14 cellular contexts compared by ENCODE assay signal in genomic region chr3:157098823-157099185, GRCh38.
DNase-seq lines count a peak whose midpoint lies in the region; ATAC-seq and TF ChIP-seq lines count a peak whose summit lies in the region.
"Had no signal": no experiment of that assay in that cellular context is flagged by ENCODE, and none has a peak within 500 bp of the region (broad histone marks: within the 10 kb centered on the region; RNA-seq: fewer than 3 reads in every experiment).

No MANE protein-coding gene starts in this region.

- H3K36me3 ChIP-seq in fibroblast of lung (ENCODE audit: control insufficient read depth, insufficient read depth, low read length) (no peaks in the 10 kb centered on the region), sigmoid colon (no peaks in the 10 kb centered on the region)
- H3K36me3 ChIP-seq: thyroid gland had no signal

- peaks cover 6% of the 10 kb centered on the region for H3K4me1 ChIP-seq in fibroblast of lung (ENCODE audit: control insufficient read depth, extremely low read depth, insufficient read depth, low read length)
- peaks cover 0 to 41% (median 30%) of the 10 kb centered on the region in 4 donors for H3K4me1 ChIP-seq in sigmoid colon
- H3K4me1 ChIP-seq: thyroid gland had no signal

- H3K9me3 ChIP-seq in fibroblast of lung (ENCODE audit: control insufficient read depth, insufficient read depth, low read depth, low read length) (no peaks in the 10 kb centered on the region), sigmoid colon (no peaks in the 10 kb centered on the region)
- H3K9me3 ChIP-seq: thyroid gland had no signal

- intact Hi-C loops in sigmoid colon (cut with DNase I), result no loop called here

- H3K36me3 Mint-ChIP-seq in T-helper 1 cell treated with Interleukin-12 subunit alpha and Interleukin-12 subunit beta and Interleukin-4 antibody, amounts not matched to agents 30 μg/mL and 1 μg/mL, for 36 hours (ENCODE audit: low read depth), result peaks cover 5% of the 10 kb centered on the region
- H3K36me3 Mint-ChIP-seq: CD8-positive, alpha-beta T cell had no signal

- no peak for TF ChIP-seq CTCF in fibroblast of lung (conservative IDR thresholded peaks at IDR 0.05 in 1 of 2, IDR thresholded peaks at IDR 0.05 in 1 of 2; ENCODE audit: low read depth in 1 of 2, low read length in 2 of 2)
- no peak for TF ChIP-seq CTCF in sigmoid colon (IDR thresholded peaks at IDR 0.05)

- no peak overlapping the region for H2AFZ ChIP-seq in fibroblast of lung (ENCODE audit: low read length)

- DNase-seq in T-helper 1 cell (no peak), LHCN-M2 (ENCODE audit: low read depth) (peak; percentile 85), fibroblast of lung (ENCODE audit: low read depth in 2 of 2) (peak; percentile 74 to 79), sigmoid colon (no peak), NOMO-1 treated with dmso at 0.1 percent for 144 hours (lab: John Stamatoyannopoulos, UW; ENCODE audit: unreplicated experiment) (no peak), cortex of kidney (lab: John Stamatoyannopoulos, UW) (no peak)
- DNase-seq: Kasumi-1; NCI-H1694 treated with DMSO at 0.1 percent for 48 hours; stimulated activated CD4-positive, alpha-beta T cell treated with anti-CD3 and anti-CD28 coated beads, Interleukin-2, amount 100 ng/mL, for 24 hours; thyroid gland had no signal

- H3K4me1 Mint-ChIP-seq in T-helper 1 cell treated with Interleukin-12 subunit alpha and Interleukin-12 subunit beta and Interleukin-4 antibody, amounts not matched to agents 30 μg/mL and 1 μg/mL, for 36 hours (ENCODE audit: low read depth), result peaks cover 43% of the 10 kb centered on the region

- no peak overlapping the region for H3K4me3 Mint-ChIP-seq in T-helper 1 cell treated with Interleukin-12 subunit alpha and Interleukin-12 subunit beta and Interleukin-4 antibody, amounts not matched to agents 30 μg/mL and 1 μg/mL, for 36 hours
- H3K4me3 Mint-ChIP-seq: CD8-positive, alpha-beta T cell had no signal

- H3K9me3 Mint-ChIP-seq in T-helper 1 cell treated with Interleukin-12 subunit alpha and Interleukin-12 subunit beta and Interleukin-4 antibody, amounts not matched to agents 30 μg/mL and 1 μg/mL, for 36 hours, result no peaks in the 10 kb centered on the region
- H3K9me3 Mint-ChIP-seq: CD8-positive, alpha-beta T cell had no signal

- peak overlapping the region; percentile 55 for H3K27ac Mint-ChIP-seq in T-helper 1 cell treated with Interleukin-12 subunit alpha and Interleukin-12 subunit beta and Interleukin-4 antibody, amounts not matched to agents 30 μg/mL and 1 μg/mL, for 36 hours
- H3K27ac Mint-ChIP-seq: CD8-positive, alpha-beta T cell had no signal

- no peaks in the 10 kb centered on the region for H3K27me3 Mint-ChIP-seq in T-helper 1 cell treated with Interleukin-12 subunit alpha and Interleukin-12 subunit beta and Interleukin-4 antibody, amounts not matched to agents 30 μg/mL and 1 μg/mL, for 36 hours (ENCODE audit: low read depth)

- no peak overlapping the region for H3K4me2 ChIP-seq in fibroblast of lung (ENCODE audit: extremely low read depth, insufficient read depth, low read length)

- 77 to 78% methylated on average over 3 of the region's 3 CpGs for WGBS in sigmoid colon, 2 donors

- no peak overlapping the region for H3K9ac ChIP-seq in fibroblast of lung (ENCODE audit: insufficient read depth, low read length)

- ATAC-seq in HG03354 (IDR thresholded peaks at IDR 0.05; ENCODE audit: poor library complexity, severe bottlenecking, unreplicated experiment), result no peak
- ATAC-seq: CD8-positive, alpha-beta T cell had no signal

- H3K27me3 ChIP-seq in fibroblast of lung (ENCODE audit: control insufficient read depth, insufficient read depth, low read length) (no peaks in the 10 kb centered on the region), sigmoid colon (no peaks in the 10 kb centered on the region)
- H3K27me3 ChIP-seq: thyroid gland had no signal

- H3K4me3 ChIP-seq in fibroblast of lung (replicated peaks in 1 of 4; ENCODE audit: control extremely low read depth in 1 of 4, insufficient read depth in 1 of 4, low read depth in 3 of 4, low read length in 4 of 4) (no peak overlapping the region), sigmoid colon (no peak overlapping the region)
- H3K4me3 ChIP-seq: thyroid gland had no signal

- TF ChIP-seq POLR2A in sigmoid colon (IDR thresholded peaks at IDR 0.05), result no peak

- H3K79me2 ChIP-seq in fibroblast of lung (ENCODE audit: control insufficient read depth, insufficient read depth, low read length), result no peaks in the 10 kb centered on the region

- H3K27ac ChIP-seq in fibroblast of lung (ENCODE audit: insufficient read depth, low read length), result no peak overlapping the region
- peak overlapping the region in 3 of 4 donors; percentile 0 to 68 (median 62) for H3K27ac ChIP-seq in sigmoid colon
- H3K27ac ChIP-seq: 22Rv1, thyroid gland had no signal

- H4K20me1 ChIP-seq in fibroblast of lung (ENCODE audit: control insufficient read depth, extremely low read depth, insufficient read depth, low read length), result no peaks in the 10 kb centered on the region

- TF ChIP-seq EP300 in sigmoid colon (IDR thresholded peaks at IDR 0.05), result no peak

Comparison
In these comparisons a context has a peak if more than half of its experiments do, and no peak if none do; other contexts are left out.
1. DNase-seq: peak in LHCN-M2 (single experiment) and fibroblast of lung (2 of 2); none in T-helper 1 cell (0 of 5), sigmoid colon (single experiment), NOMO-1 treated with dmso at 0.1 percent for 144 hours (single experiment) and cortex of kidney (single experiment).